Comparison of ENCODE assay signal across 17 cellular contexts in the genomic region with DNA sequence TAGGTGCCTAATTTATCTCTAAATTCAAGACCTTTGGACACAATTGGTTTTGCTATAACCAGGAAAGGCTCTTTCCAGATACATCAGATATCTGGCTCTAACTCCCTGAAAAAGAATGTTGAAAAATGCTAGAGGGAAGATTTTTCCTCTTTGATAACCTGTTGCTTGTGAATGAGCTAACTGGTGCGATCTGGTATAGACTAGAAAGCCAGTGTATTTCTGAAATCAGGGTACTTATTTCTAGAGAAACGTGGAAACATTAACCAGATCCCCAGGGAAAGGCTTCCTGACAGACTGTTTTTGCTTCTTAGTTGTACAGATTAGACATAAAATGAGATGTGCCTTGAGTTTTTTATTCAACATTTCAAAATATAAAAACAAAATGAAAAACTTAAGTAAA.
"Had no signal": no experiment of that assay in that cellular context is flagged by ENCODE, and none has a peak within 500 bp of the region (broad histone marks: within the 10 kb centered on the region; RNA-seq: fewer than 3 reads in every experiment).

No MANE protein-coding gene starts in this region.

- H3K9me3 ChIP-seq: MG63 had no signal

- DNase-seq: Karpas-422, KBM-7, MG63, NCI-H1092, NCI-H1105 treated with DMSO at 0.1 percent for 48 hours, NCI-H1417 treated with DMSO at 0.1 percent for 48 hours, NCI-H146, NCI-H1694 treated with DMSO at 0.1 percent for 48 hours, NCI-H1930, NCI-H2081, NCI-H2107, NCI-H2227 treated with DMSO at 0.1 percent for 48 hours, NCI-H524 treated with DMSO at 0.1 percent for 48 hours, NCI-H69, NCI-H774, SHP77 had no signal

- H3K27ac ChIP-seq: RWPE1 had no signal

- H3K4me3 ChIP-seq: MG63 had no signal

- H3K36me3 ChIP-seq: MG63 had no signal

- H3K27me3 ChIP-seq: MG63 had no signal
